22 cellular contexts compared by ENCODE assay signal in genomic region chr4:133316874-133317273, GRCh38.
A peak's percentile ranks its signal among the peaks of the same experiment; 100 is the strongest.
DNase-seq lines count a peak whose midpoint lies in the region; ATAC-seq, FAIRE-seq and TF ChIP-seq lines count a peak whose summit lies in the region.
"Had no signal": no experiment of that assay in that cellular context is flagged by ENCODE, and none has a peak within 500 bp of the region (broad histone marks: within the 10 kb centered on the region; RNA-seq: fewer than 3 reads in every experiment).

No MANE protein-coding gene starts in this region.

- no peaks in the 10 kb centered on the region for H3K79me2 ChIP-seq in K562 (ENCODE audit: control insufficient read depth, insufficient read depth, low read length)

- no peak for FAIRE-seq in K562 (lab: Jason Lieb, UNC)
- FAIRE-seq: TTC549 had no signal

- TF ChIP-seq POLR2A in K562 (conservative IDR thresholded peaks at IDR 0.05) (no peak), spleen (IDR thresholded peaks at IDR 0.05) (no peak)

- no peaks in the 10 kb centered on the region for H4K20me1 ChIP-seq in K562 (replicated peaks; ENCODE audit: control insufficient read depth, insufficient read depth, low read length)

- H3K4me1 ChIP-seq in A673 (ENCODE audit: insufficient read depth, low read length, poor library complexity, severe bottlenecking) (peaks cover 13% of the 10 kb centered on the region), K562 (replicated peaks in 1 of 2; ENCODE audit: control insufficient read depth in 2 of 2, insufficient read depth in 2 of 2, low read length in 2 of 2) (no peaks in the 10 kb centered on the region), spleen (no peaks in the 10 kb centered on the region)
- H3K4me1 ChIP-seq: uterus had no signal

- H3K9me3 ChIP-seq in A673 (ENCODE audit: low read depth, low read length, poor library complexity, severe bottlenecking) (no peaks in the 10 kb centered on the region), K562 (replicated peaks; ENCODE audit: control insufficient read depth, insufficient read depth, low read depth, low read length) (no peaks in the 10 kb centered on the region), spleen (no peaks in the 10 kb centered on the region)
- H3K9me3 ChIP-seq: uterus had no signal

- DNase-seq in A673 (ENCODE audit: low spot score) (peak; percentile 69), HT1080 (ENCODE audit: low read depth) (peak; percentile 7), K562 (ENCODE audit: extremely low read depth in 1 of 4, low spot score in 3 of 4) (peak in 1 of 4 experiments; percentile 21), medulla oblongata (ENCODE audit: extremely low spot score) (peak; percentile 26), NCI-H187 treated with DMSO at 0.1 percent for 48 hours (lab: John Stamatoyannopoulos, UW) (no peak), DMS153 treated with DMSO at 0.1 percent for 48 hours (lab: John Stamatoyannopoulos, UW; ENCODE audit: unreplicated experiment) (no peak), spleen (no peak)
- DNase-seq in activated T-cell treated with anti-CD3 and anti-CD28 coated beads, Interleukin-2, amount 50 U/mL, for 1 hour, result no peak
- DNase-seq: ACHN; activated CD4-positive, alpha-beta T cell treated with anti-CD3 and anti-CD28 coated beads, Interleukin-2, amount 10 ng/mL, durations not matched to agents 7 days and 5 days; activated CD8-positive, alpha-beta memory T cell treated with anti-CD3 and anti-CD28 coated beads, Interleukin-2, amount 50 U/mL, for 4 hours; activated effector memory CD4-positive, alpha-beta T cell treated with Interleukin-2 at 50 U/mL for 16 hours; central memory CD4-positive, alpha-beta T cell; effector CD8-positive, alpha-beta T cell; foreskin fibroblast; HFFc6; midbrain; NCI-H1048; NCI-H526 treated with DMSO at 0.1 percent for 48 hours; Right ventricle myocardium superior; uterus had no signal

- no peak for TF ChIP-seq RAD21 in K562 (CRISPR knock-in tag; conservative IDR thresholded peaks at IDR 0.05 in 1 of 2, IDR thresholded peaks at IDR 0.05 in 1 of 2)

- H3K27me3 ChIP-seq in A673 (replicated peaks; ENCODE audit: insufficient read depth, low read depth, low read length, poor library complexity), result no peaks in the 10 kb centered on the region
- H3K27me3 ChIP-seq in K562 (ENCODE audit: control insufficient read depth in 2 of 2, insufficient read depth in 2 of 2, low read length in 2 of 2), result no peaks in the 10 kb centered on the region
- H3K27me3 ChIP-seq in spleen (replicated peaks in 1 of 7), result no peaks in the 10 kb centered on the region
- H3K27me3 ChIP-seq: uterus had no signal

- H3K27ac ChIP-seq in A673 (ENCODE audit: low read depth, low read length, poor library complexity, severe bottlenecking) (no peak overlapping the region), K562 (ENCODE audit: extremely low read depth, low read depth, low read length) (no peak overlapping the region), spleen (no peak overlapping the region)
- H3K27ac ChIP-seq: uterus had no signal

- H3K9ac ChIP-seq in K562 (ENCODE audit: insufficient read depth in 1 of 2, low read depth in 2 of 2, low read length in 2 of 2), result no peak overlapping the region

- in situ Hi-C loops in K562 (cut with MboI), result no loop called here

- H2AFZ ChIP-seq in K562 (ENCODE audit: low read depth, low read length), result no peak overlapping the region

- CTCF ChIA-PET in A673 (lab: Charles Lee) (no interaction called here), K562 (lab: Yijun Ruan, JAX; ENCODE audit: low intra/inter-chr PET ratio) (no interaction called here)

- H3K4me2 ChIP-seq in K562 (ENCODE audit: insufficient read depth, low read length), result no peak overlapping the region

- H3K36me3 ChIP-seq in A673 (ENCODE audit: insufficient read depth, low read length, poor library complexity, severe bottlenecking) (no peaks in the 10 kb centered on the region), K562 (ENCODE audit: control insufficient read depth, insufficient read depth, low read length) (no peaks in the 10 kb centered on the region; the same call in 2 of the 3 replicates), spleen (no peaks in the 10 kb centered on the region)
- H3K36me3 ChIP-seq: uterus had no signal

- WGBS in K562 (ENCODE audit: insufficient coverage, low coverage, missing lambda C conversion rate), result 3% methylated on average over 5 of the region's 5 CpGs
- WGBS in spleen, 5 donors, result 77 to 90% (median 87%) methylated on average over 5 of the region's 5 CpGs

- TF ChIP-seq CTCF in A673 (conservative IDR thresholded peaks at IDR 0.05; ENCODE audit: low read depth, low read length) (no peak), K562 (IDR thresholded peaks at IDR 0.05 in 2 of 3, conservative IDR thresholded peaks at IDR 0.05 in 1 of 3; ENCODE audit: insufficient read depth in 2 of 3, low read depth in 1 of 3, low read length in 3 of 3) (no peak), spleen (IDR thresholded peaks at IDR 0.05 in 8 of 11, conservative IDR thresholded peaks at IDR 0.05 in 3 of 11) (no peak)

- BruUV-seq in A673 (replicated peaks; lab: Mats Ljungman, UMichigan), result no TSS peak
- no TSS peak for BruUV-seq in K562 (replicated peaks; lab: Mats Ljungman, UMichigan)

- intact Hi-C loops in A673 (cut with micrococcal nuclease; ENCODE audit: unreplicated experiment) (loop anchor here (5.0 to 10.0 kb wide), 3 partner anchors 160 to 318 kb away; no protein-coding TSS in a partner anchor), K562 (cut with micrococcal nuclease) (loop anchor here (10.0 kb wide), 1 partner anchor 162 kb away; no protein-coding TSS in a partner anchor), spleen (cut with DNase I; ENCODE audit: low total_unique reads) (no loop called here)

- POLR2A ChIA-PET in A673 (lab: Charles Lee; ENCODE audit: low non-redundant PET), result no interaction called here
- POLR2A ChIA-PET in K562 (lab: Yijun Ruan, JAX), result no interaction called here

- TF ChIP-seq EP300 in K562 (IDR thresholded peaks at IDR 0.05; ENCODE audit: low read length), result no peak

- no peak for ATAC-seq in K562

- H3K9me1 ChIP-seq in K562 (ENCODE audit: control insufficient read depth, insufficient read depth, low read length), result no peaks in the 10 kb centered on the region

- H3K4me3 ChIP-seq in A673 (ENCODE audit: low read depth, low read length, poor library complexity, severe bottlenecking) (no peak overlapping the region), K562 (no peak overlapping the region), spleen (no peak overlapping the region)
- H3K4me3 ChIP-seq: uterus had no signal

TF ChIP-seq in K562, 482 proteins besides CTCF, POLR2A, EP300 and RAD21:
- TF ChIP-seq FOSL1 (tag; conservative IDR thresholded peaks at IDR 0.05) (peak; percentile 84), JUND (IDR thresholded peaks at IDR 0.05; ENCODE audit: borderline replicate concordance, low read depth, low read length) (peak; percentile 39; the same call in 1 of the 2 replicates), JUND (tag; IDR thresholded peaks at IDR 0.05; ENCODE audit: borderline replicate concordance, low read depth, low read length) (peak; percentile 60; the same call in 1 of the 3 replicates), POLR2AphosphoS5 (IDR thresholded peaks at IDR 0.05; ENCODE audit: control insufficient read depth, insufficient read depth, low read depth, low read length) (no peak), NFIC (IDR thresholded peaks at IDR 0.05) (no peak), E2F6 (IDR thresholded peaks at IDR 0.05; ENCODE audit: borderline replicate concordance in 1 of 2, extremely low read depth in 1 of 2, insufficient read depth in 1 of 2, insufficient read length in 1 of 2, low read depth in 1 of 2, low read length in 1 of 2, poor library complexity in 1 of 2, severe bottlenecking in 1 of 2) (no peak), TCF3 (CRISPR knock-in tag; IDR thresholded peaks at IDR 0.05) (no peak), RB1 (IDR thresholded peaks at IDR 0.05; ENCODE audit: low read depth) (no peak), ZNF121 (CRISPR knock-in tag; conservative IDR thresholded peaks at IDR 0.05) (no peak), ZC3H11A (IDR thresholded peaks at IDR 0.05; ENCODE audit: low read depth, low read length) (no peak), ATF6 (CRISPR knock-in tag; IDR thresholded peaks at IDR 0.05) (no peak), CREM (IDR thresholded peaks at IDR 0.05; ENCODE audit: low read depth) (no peak), ELF2 (CRISPR knock-in tag; IDR thresholded peaks at IDR 0.05) (no peak), ZNF57 (CRISPR knock-in tag; IDR thresholded peaks at IDR 0.05) (no peak)

Comparison
In these comparisons a context has a peak if more than half of its experiments do, and no peak if none do; other contexts are left out.
1. DNase-seq: peak in A673 (single experiment), HT1080 (single experiment) and medulla oblongata (single experiment); none in NCI-H187 treated with DMSO at 0.1 percent for 48 hours (single experiment), activated T-cell treated with anti-CD3 and anti-CD28 coated beads, Interleukin-2, amount 50 U/mL, for 1 hour (single experiment), DMS153 treated with DMSO at 0.1 percent for 48 hours (single experiment) and spleen (single experiment).